Comparison of ENCODE assay signal across 1 cellular context in genomic region chr17:48198950-48199541, GRCh38.
TF ChIP-seq lines count a peak whose summit lies in the region.

No MANE protein-coding gene starts in this region.

TF ChIP-seq in K562, 482 proteins besides CTCF, POLR2A, EP300 and RAD21 (continued from another document):
- TF ChIP-seq JUND (IDR thresholded peaks at IDR 0.05; ENCODE audit: borderline replicate concordance, low read depth, low read length) (peak; percentile 19; the same call in 1 of the 2 replicates), JUND (tag; IDR thresholded peaks at IDR 0.05; ENCODE audit: borderline replicate concordance, low read depth, low read length) (no peak), ZNF324 (CRISPR knock-in tag; IDR thresholded peaks at IDR 0.05) (no peak), BDP1 (IDR thresholded peaks at IDR 0.05; ENCODE audit: insufficient read depth, insufficient read length) (no peak), MEIS2 (IDR thresholded peaks at IDR 0.05; ENCODE audit: partially characterized antibody) (peak; percentile 41), KLF6 (CRISPR knock-in tag; IDR thresholded peaks at IDR 0.05; ENCODE audit: borderline replicate concordance) (no peak), FOSL1 (tag; conservative IDR thresholded peaks at IDR 0.05) (peak; percentile 26; the same call in 1 of the 2 replicates), JUN (IDR thresholded peaks at IDR 0.05; ENCODE audit: borderline replicate concordance, low read depth, low read length) (no peak), JUN (CRISPR knock-in tag; IDR thresholded peaks at IDR 0.05; ENCODE audit: borderline replicate concordance) (no peak), CEBPG (CRISPR knock-in tag; IDR thresholded peaks at IDR 0.05) (no peak), CEBPG (tag; conservative IDR thresholded peaks at IDR 0.05 in 1 of 2, IDR thresholded peaks at IDR 0.05 in 1 of 2) (peak in 1 of 2 experiments; percentile 80; a peak in 1 of 4 replicates), ARID1B (IDR thresholded peaks at IDR 0.05) (0 out of 2 replicates have a peak, but pooled peaks have one; percentile 14), ATF6 (CRISPR knock-in tag; IDR thresholded peaks at IDR 0.05) (no peak), MAFK (IDR thresholded peaks at IDR 0.05; ENCODE audit: low read length) (no peak), ZNF174 (CRISPR knock-in tag; IDR thresholded peaks at IDR 0.05) (no peak), MEF2A (IDR thresholded peaks at IDR 0.05; ENCODE audit: control insufficient read depth, low read depth, low read length) (no peak), SMARCE1 (IDR thresholded peaks at IDR 0.05) (peak; percentile 32; the same call in 1 of the 2 replicates), STAT5B (CRISPR knock-in tag; IDR thresholded peaks at IDR 0.05) (no peak), ATF3 (IDR thresholded peaks at IDR 0.05) (peak; percentile 65; the same call in 1 of the 2 replicates), ATF3 (CRISPR knock-in tag; conservative IDR thresholded peaks at IDR 0.05) (no peak), ZNF766 (CRISPR knock-in tag; conservative IDR thresholded peaks at IDR 0.05) (0 out of 2 replicates have a peak, but pooled peaks have one; percentile 26), ZNF717 (CRISPR knock-in tag; IDR thresholded peaks at IDR 0.05) (no peak), ZNF707 (CRISPR knock-in tag; conservative IDR thresholded peaks at IDR 0.05) (no peak), HNRNPH1 (optimal IDR thresholded peaks at IDR 0.05; ENCODE audit: low read depth, low read length) (no peak), GATA2 (CRISPR knock-in tag; IDR thresholded peaks at IDR 0.05) (no peak), KDM1A (IDR thresholded peaks at IDR 0.05) (no peak), RB1 (IDR thresholded peaks at IDR 0.05; ENCODE audit: low read depth) (no peak)
- TF ChIP-seq, protein P1, sequence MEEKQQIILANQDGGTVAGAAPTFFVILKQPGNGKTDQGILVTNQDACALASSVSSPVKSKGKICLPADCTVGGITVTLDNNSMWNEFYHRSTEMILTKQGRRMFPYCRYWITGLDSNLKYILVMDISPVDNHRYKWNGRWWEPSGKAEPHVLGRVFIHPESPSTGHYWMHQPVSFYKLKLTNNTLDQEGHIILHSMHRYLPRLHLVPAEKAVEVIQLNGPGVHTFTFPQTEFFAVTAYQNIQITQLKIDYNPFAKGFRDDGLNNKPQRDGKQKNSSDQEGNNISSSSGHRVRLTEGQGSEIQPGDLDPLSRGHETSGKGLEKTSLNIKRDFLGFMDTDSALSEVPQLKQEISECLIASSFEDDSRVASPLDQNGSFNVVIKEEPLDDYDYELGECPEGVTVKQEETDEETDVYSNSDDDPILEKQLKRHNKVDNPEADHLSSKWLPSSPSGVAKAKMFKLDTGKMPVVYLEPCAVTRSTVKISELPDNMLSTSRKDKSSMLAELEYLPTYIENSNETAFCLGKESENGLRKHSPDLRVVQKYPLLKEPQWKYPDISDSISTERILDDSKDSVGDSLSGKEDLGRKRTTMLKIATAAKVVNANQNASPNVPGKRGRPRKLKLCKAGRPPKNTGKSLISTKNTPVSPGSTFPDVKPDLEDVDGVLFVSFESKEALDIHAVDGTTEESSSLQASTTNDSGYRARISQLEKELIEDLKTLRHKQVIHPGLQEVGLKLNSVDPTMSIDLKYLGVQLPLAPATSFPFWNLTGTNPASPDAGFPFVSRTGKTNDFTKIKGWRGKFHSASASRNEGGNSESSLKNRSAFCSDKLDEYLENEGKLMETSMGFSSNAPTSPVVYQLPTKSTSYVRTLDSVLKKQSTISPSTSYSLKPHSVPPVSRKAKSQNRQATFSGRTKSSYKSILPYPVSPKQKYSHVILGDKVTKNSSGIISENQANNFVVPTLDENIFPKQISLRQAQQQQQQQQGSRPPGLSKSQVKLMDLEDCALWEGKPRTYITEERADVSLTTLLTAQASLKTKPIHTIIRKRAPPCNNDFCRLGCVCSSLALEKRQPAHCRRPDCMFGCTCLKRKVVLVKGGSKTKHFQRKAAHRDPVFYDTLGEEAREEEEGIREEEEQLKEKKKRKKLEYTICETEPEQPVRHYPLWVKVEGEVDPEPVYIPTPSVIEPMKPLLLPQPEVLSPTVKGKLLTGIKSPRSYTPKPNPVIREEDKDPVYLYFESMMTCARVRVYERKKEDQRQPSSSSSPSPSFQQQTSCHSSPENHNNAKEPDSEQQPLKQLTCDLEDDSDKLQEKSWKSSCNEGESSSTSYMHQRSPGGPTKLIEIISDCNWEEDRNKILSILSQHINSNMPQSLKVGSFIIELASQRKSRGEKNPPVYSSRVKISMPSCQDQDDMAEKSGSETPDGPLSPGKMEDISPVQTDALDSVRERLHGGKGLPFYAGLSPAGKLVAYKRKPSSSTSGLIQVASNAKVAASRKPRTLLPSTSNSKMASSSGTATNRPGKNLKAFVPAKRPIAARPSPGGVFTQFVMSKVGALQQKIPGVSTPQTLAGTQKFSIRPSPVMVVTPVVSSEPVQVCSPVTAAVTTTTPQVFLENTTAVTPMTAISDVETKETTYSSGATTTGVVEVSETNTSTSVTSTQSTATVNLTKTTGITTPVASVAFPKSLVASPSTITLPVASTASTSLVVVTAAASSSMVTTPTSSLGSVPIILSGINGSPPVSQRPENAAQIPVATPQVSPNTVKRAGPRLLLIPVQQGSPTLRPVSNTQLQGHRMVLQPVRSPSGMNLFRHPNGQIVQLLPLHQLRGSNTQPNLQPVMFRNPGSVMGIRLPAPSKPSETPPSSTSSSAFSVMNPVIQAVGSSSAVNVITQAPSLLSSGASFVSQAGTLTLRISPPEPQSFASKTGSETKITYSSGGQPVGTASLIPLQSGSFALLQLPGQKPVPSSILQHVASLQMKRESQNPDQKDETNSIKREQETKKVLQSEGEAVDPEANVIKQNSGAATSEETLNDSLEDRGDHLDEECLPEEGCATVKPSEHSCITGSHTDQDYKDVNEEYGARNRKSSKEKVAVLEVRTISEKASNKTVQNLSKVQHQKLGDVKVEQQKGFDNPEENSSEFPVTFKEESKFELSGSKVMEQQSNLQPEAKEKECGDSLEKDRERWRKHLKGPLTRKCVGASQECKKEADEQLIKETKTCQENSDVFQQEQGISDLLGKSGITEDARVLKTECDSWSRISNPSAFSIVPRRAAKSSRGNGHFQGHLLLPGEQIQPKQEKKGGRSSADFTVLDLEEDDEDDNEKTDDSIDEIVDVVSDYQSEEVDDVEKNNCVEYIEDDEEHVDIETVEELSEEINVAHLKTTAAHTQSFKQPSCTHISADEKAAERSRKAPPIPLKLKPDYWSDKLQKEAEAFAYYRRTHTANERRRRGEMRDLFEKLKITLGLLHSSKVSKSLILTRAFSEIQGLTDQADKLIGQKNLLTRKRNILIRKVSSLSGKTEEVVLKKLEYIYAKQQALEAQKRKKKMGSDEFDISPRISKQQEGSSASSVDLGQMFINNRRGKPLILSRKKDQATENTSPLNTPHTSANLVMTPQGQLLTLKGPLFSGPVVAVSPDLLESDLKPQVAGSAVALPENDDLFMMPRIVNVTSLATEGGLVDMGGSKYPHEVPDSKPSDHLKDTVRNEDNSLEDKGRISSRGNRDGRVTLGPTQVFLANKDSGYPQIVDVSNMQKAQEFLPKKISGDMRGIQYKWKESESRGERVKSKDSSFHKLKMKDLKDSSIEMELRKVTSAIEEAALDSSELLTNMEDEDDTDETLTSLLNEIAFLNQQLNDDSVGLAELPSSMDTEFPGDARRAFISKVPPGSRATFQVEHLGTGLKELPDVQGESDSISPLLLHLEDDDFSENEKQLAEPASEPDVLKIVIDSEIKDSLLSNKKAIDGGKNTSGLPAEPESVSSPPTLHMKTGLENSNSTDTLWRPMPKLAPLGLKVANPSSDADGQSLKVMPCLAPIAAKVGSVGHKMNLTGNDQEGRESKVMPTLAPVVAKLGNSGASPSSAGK (IDR thresholded peaks at IDR 0.05): no peak
- TF ChIP-seq, protein P2, sequence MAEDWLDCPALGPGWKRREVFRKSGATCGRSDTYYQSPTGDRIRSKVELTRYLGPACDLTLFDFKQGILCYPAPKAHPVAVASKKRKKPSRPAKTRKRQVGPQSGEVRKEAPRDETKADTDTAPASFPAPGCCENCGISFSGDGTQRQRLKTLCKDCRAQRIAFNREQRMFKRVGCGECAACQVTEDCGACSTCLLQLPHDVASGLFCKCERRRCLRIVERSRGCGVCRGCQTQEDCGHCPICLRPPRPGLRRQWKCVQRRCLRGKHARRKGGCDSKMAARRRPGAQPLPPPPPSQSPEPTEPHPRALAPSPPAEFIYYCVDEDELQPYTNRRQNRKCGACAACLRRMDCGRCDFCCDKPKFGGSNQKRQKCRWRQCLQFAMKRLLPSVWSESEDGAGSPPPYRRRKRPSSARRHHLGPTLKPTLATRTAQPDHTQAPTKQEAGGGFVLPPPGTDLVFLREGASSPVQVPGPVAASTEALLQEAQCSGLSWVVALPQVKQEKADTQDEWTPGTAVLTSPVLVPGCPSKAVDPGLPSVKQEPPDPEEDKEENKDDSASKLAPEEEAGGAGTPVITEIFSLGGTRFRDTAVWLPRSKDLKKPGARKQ (CRISPR knock-in tag; IDR thresholded peaks at IDR 0.05): no peak
TF ChIP-seq in K562: peak in this region for 10.
